24 cellular contexts compared by ENCODE assay signal in the genomic region with DNA sequence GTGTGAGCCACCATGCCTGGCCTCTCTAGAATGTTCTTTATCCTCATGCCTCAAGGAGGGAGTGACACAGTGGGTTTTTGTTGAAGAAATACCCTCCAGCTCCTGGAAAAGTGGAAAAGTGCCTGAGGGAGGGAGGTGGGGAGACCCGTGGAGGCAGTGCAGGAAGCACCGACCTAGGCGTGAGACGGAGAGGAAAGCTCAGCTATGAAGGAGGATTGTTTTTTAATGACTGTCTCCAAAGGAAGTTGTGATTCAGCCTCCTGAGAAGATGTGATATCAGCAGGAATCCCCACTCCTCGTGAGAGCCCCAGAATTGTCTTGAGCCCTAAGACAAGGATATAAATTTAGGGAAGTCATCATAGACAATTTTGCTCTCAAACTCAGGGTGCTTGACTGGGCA. TPM values are rescaled to one million over a fixed set of nuclear protein-coding genes. Genes with fewer than 3 reads are reported as not detected.
DNase-seq lines count a peak whose midpoint lies in the region; TF ChIP-seq lines count a peak whose summit lies in the region.
"Had no signal": no experiment of that assay in that cellular context is flagged by ENCODE, and none has a peak within 500 bp of the region (broad histone marks: within the 10 kb centered on the region; RNA-seq: fewer than 3 reads in every experiment).

No MANE protein-coding gene starts in this region.

- no peak overlapping the region for H3K4me3 ChIP-seq in AG10803 (ENCODE audit: low read length)
- H3K4me3 ChIP-seq in GM23248, result no peak overlapping the region
- H3K4me3 ChIP-seq: heart right ventricle, smooth muscle cell, stomach had no signal

- peaks cover 52% of the 10 kb centered on the region for H3K27me3 Mint-ChIP-seq in progenitor cell of endocrine pancreas
- H3K27me3 Mint-ChIP-seq: type B pancreatic cell had no signal

- H3K4me1 ChIP-seq in GM23248 (ENCODE audit: insufficient read depth), result peaks cover 9% of the 10 kb centered on the region

- no peaks in the 10 kb centered on the region for H3F3A ChIP-seq in GM23248 (ENCODE audit: insufficient read depth)

- no peak overlapping the region for H3K27ac Mint-ChIP-seq in progenitor cell of endocrine pancreas
- H3K27ac Mint-ChIP-seq: activated CD8-positive, alpha-beta T cell treated with anti-CD3 and anti-CD28 coated beads, Interleukin-2, amount 10 ng/mL, durations not matched to agents 7 days and 5 days; activated T-cell treated with anti-CD3 and anti-CD28 coated beads, Interleukin-2, amount 50 U/mL, for 72 hours; B cell; type B pancreatic cell had no signal

- H2AFZ ChIP-seq in GM23248, result no peak overlapping the region

- H3K27ac ChIP-seq in GM23248 (no peak overlapping the region), VCaP (peak overlapping the region; percentile 76)
- H3K27ac ChIP-seq: heart right ventricle had no signal

- no peak overlapping the region for H3K9ac ChIP-seq in GM23248

- H4K20me1 ChIP-seq in GM23248 (ENCODE audit: insufficient read depth), result no peaks in the 10 kb centered on the region

- peaks cover 7% of the 10 kb centered on the region for H3K4me1 Mint-ChIP-seq in progenitor cell of endocrine pancreas (ENCODE audit: low read depth)

- no peaks in the 10 kb centered on the region for H3K9me2 ChIP-seq in GM23248 (ENCODE audit: insufficient read depth)

- no peak overlapping the region for H3K4me3 Mint-ChIP-seq in progenitor cell of endocrine pancreas (ENCODE audit: low read depth)
- H3K4me3 Mint-ChIP-seq: activated CD8-positive, alpha-beta T cell treated with anti-CD3 and anti-CD28 coated beads, Interleukin-2, amount 10 ng/mL, durations not matched to agents 7 days and 5 days; activated T-cell treated with anti-CD3 and anti-CD28 coated beads, Interleukin-2, amount 50 U/mL, for 72 hours; B cell; type B pancreatic cell had no signal

- no peaks in the 10 kb centered on the region for H3K79me2 ChIP-seq in GM23248 (ENCODE audit: insufficient read depth)

- H3K36me3 Mint-ChIP-seq in progenitor cell of endocrine pancreas (ENCODE audit: insufficient read depth), result no peaks in the 10 kb centered on the region
- H3K36me3 Mint-ChIP-seq: type B pancreatic cell had no signal

- no peaks in the 10 kb centered on the region for H3K9me3 ChIP-seq in GM23248 (ENCODE audit: low read depth)
- H3K9me3 ChIP-seq: heart right ventricle, stomach had no signal

- H3K36me3 ChIP-seq in GM23248 (ENCODE audit: low read depth), result no peaks in the 10 kb centered on the region
- H3K36me3 ChIP-seq: heart right ventricle, stomach had no signal

- DNase-seq in AG10803 (ENCODE audit: low read depth) (peak; percentile 38), GM23248 (peak; percentile 83), islet precursor cell (peak; percentile 53), cortex of kidney (lab: John Stamatoyannopoulos, UW) (no peak), progenitor cell of endocrine pancreas (ENCODE audit: low spot score, unreplicated experiment) (no peak), NCI-H446 (lab: John Stamatoyannopoulos, UW) (no peak), AG08396 (ENCODE audit: low spot score) (no peak)
- DNase-seq: activated CD8-positive, alpha-beta T cell treated with anti-CD3 and anti-CD28 coated beads, Interleukin-2, amount 10 ng/mL, durations not matched to agents 7 days and 5 days; activated T-cell treated with anti-CD3 and anti-CD28 coated beads, Interleukin-2, amount 50 U/mL, for 72 hours; heart right ventricle; KG1; MV-4-11; NCI-H1694; NCI-H82; OCI-M1; SHP77 treated with DMSO at 0.1 percent for 48 hours; stimulated activated CD4-positive, alpha-beta T cell treated with anti-CD3 and anti-CD28 coated beads, Interleukin-4, amount 100 ng/mL, for 24 hours; stomach; T-helper 2 cell had no signal

- H3K9me3 Mint-ChIP-seq in progenitor cell of endocrine pancreas (ENCODE audit: low read depth), result no peaks in the 10 kb centered on the region
- H3K9me3 Mint-ChIP-seq: activated naive CD4-positive, alpha-beta T cell treated with anti-CD3 and anti-CD28 coated beads, Interleukin-2, amount 50 U/mL, for 72 hours; activated T-cell treated with anti-CD3 and anti-CD28 coated beads, Interleukin-2, amount 50 U/mL, for 72 hours; type B pancreatic cell had no signal

- WGBS in GM23248 (ENCODE audit: low coverage in 1 of 2, low lambda C conversion rate in 2 of 2, missing lambda C conversion rate in 2 of 2), 2 experiments, result 14 to 16% methylated on average over 5 of the region's 5 CpGs

- peak overlapping the region; percentile 34 for H3K4me2 ChIP-seq in GM23248 (ENCODE audit: unreplicated experiment)
- H3K4me2 ChIP-seq: smooth muscle cell had no signal

- no peaks in the 10 kb centered on the region for H3K27me3 ChIP-seq in GM23248 (replicated peaks; ENCODE audit: insufficient read depth)
- H3K27me3 ChIP-seq: stomach had no signal

- in situ Hi-C loops in GM23248 (cut with MboI), result no loop called here

- TF ChIP-seq CTCF in AG10803 (conservative IDR thresholded peaks at IDR 0.05; ENCODE audit: low read length) (no peak), VCaP (conservative IDR thresholded peaks at IDR 0.05) (no peak), progenitor cell of endocrine pancreas (IDR thresholded peaks at IDR 0.05; ENCODE audit: unreplicated experiment) (no peak)

RNA-seq across cellular contexts. Expression of a gene that starts 21.7 kb away (rescaled TPM):
- 167 and 172 TPM in 2 replicates for total RNA-seq in GM23248 (2014; rRNA removed; shearing (Covaris generic))
- 952 and 963 TPM in 2 replicates for polyA plus RNA-seq in GM23248 (2016; fragmentation: Nextera tagmentation; extraction: Ambion mirVana)
- 1,112 and 1,115 TPM in 2 replicates for total RNA-seq in progenitor cell of endocrine pancreas

Comparison
In these comparisons a context has a peak if more than half of its experiments do, and no peak if none do; other contexts are left out.
1. DNase-seq: peak in AG10803 (single experiment), GM23248 (single experiment) and islet precursor cell (single experiment); none in cortex of kidney (single experiment), progenitor cell of endocrine pancreas (single experiment), NCI-H446 (0 of 2) and AG08396 (single experiment).